Comparison of ENCODE assay signal across 8 cellular contexts in genomic region chr2:171432969-171433762, GRCh38. TPM values are rescaled to one million over a fixed set of nuclear protein-coding genes. Genes with fewer than 3 reads are reported as not detected.
DNase-seq lines count a peak whose midpoint lies in the region; ATAC-seq, FAIRE-seq and TF ChIP-seq lines count a peak whose summit lies in the region.

No MANE protein-coding gene starts in this region.

- H3K27ac ChIP-seq in GM12878 (ENCODE audit: control insufficient read depth, insufficient read depth) (peak overlapping the region; percentile 93), kidney (ENCODE audit: low read depth in 2 of 2, low read length in 2 of 2) (peak overlapping the region; percentile 34 to 93)

- in situ Hi-C loops in SK-MEL-5 (cut with HindIII; ENCODE audit: low pct_unique_long_range_greater_than_20kb, low sequenced_read_pairs), result no loop called here
- in situ Hi-C loops in GM12878 (cut with MboI), result loop anchor here (25.0 kb wide), 1 partner anchor 471 kb away; no protein-coding TSS in a partner anchor

- DNase-seq in SK-MEL-5 (ENCODE audit: low read depth, low spot score), result peak; percentile 46
- DNase-seq in GM12878 (ENCODE audit: low read depth, low spot score), result no peak
- DNase-seq in kidney, result no peak
- peak; percentile 46 for DNase-seq in stimulated activated CD4-positive, alpha-beta T cell treated with anti-CD3 and anti-CD28 coated beads, Interleukin-4, amount 100 ng/mL, for 1 hour

- H3K9ac ChIP-seq in ES-I3 (ENCODE audit: low read depth, low read length) (peak overlapping the region; percentile 69), GM12878 (ENCODE audit: control insufficient read depth, insufficient read depth, low read length) (peak overlapping the region; percentile 69), kidney (ENCODE audit: low read length in 2 of 2) (peak overlapping the region; percentile 77 to 86)

- TSS peak; percentile 74 for BruUV-seq in GM12878 (replicated peaks; lab: Mats Ljungman, UMichigan)

- POLR2A ChIA-PET in GM12878 (lab: Charles Lee), result interaction anchor here (0.7 to 2.5 kb wide), 16 partner anchors 12 to 504 kb away, joined by 3 to 15 read pairs (median 3); partner anchors contain the start of gene GORASP2

- TF ChIP-seq CTCF in GM12878 (IDR thresholded peaks at IDR 0.05 in 2 of 3, conservative IDR thresholded peaks at IDR 0.05 in 1 of 3; ENCODE audit: control insufficient read depth in 2 of 3, extremely low read depth in 1 of 3, insufficient read depth in 1 of 3, low read depth in 3 of 3, low read length in 3 of 3) (no peak), kidney (IDR thresholded peaks at IDR 0.05; ENCODE audit: borderline replicate concordance, extremely low read depth, insufficient read depth) (no peak)

- peaks cover 8% of the 10 kb centered on the region for H3K9me3 ChIP-seq in ES-I3 (ENCODE audit: control insufficient read depth, insufficient read depth, low read length)
- H3K9me3 ChIP-seq in GM12878 (replicated peaks; ENCODE audit: control insufficient read depth, insufficient read depth, low read length), result peaks cover 29% of the 10 kb centered on the region
- H3K9me3 ChIP-seq in kidney (ENCODE audit: control insufficient read depth in 1 of 2, low read length in 2 of 2), result no peaks in the 10 kb centered on the region

- H4K20me1 ChIP-seq in GM12878 (ENCODE audit: control insufficient read depth, insufficient read depth), result no peaks in the 10 kb centered on the region

- no peak for TF ChIP-seq RAD21 in GM12878 (IDR thresholded peaks at IDR 0.05; ENCODE audit: insufficient read depth, low read depth, low read length)

- peak overlapping the region; percentile 80 to 99 (median 94) for H3K4me3 Mint-ChIP-seq in IgD-negative memory B cell

- H3K36me3 ChIP-seq in ES-I3 (ENCODE audit: insufficient read depth, low read length), result peaks cover 14% of the 10 kb centered on the region
- peaks cover 0 to 12% of the 10 kb centered on the region in 2 experiments; a peak in 2 of 4 replicates for H3K36me3 ChIP-seq in GM12878 (ENCODE audit: control insufficient read depth in 2 of 2, insufficient read depth in 2 of 2, low read length in 1 of 2)
- peaks cover 2% of the 10 kb centered on the region in 2 donors for H3K36me3 ChIP-seq in kidney (ENCODE audit: control insufficient read depth in 1 of 2, insufficient read depth in 2 of 2, low read length in 2 of 2)

- peak overlapping the region; percentile 64 to 92 (median 92) for H3K27ac Mint-ChIP-seq in IgD-negative memory B cell

- no peaks in the 10 kb centered on the region for H3K27me3 Mint-ChIP-seq in IgD-negative memory B cell

- peaks cover 12 to 23% (median 23%) of the 10 kb centered on the region in 3 donors for H3K4me1 Mint-ChIP-seq in IgD-negative memory B cell

- peaks cover 82% of the 10 kb centered on the region for H3K79me2 ChIP-seq in GM12878 (ENCODE audit: control insufficient read depth, insufficient read depth, low read length)

- H3K4me2 ChIP-seq in GM12878 (ENCODE audit: control insufficient read depth, insufficient read depth), result peak overlapping the region; percentile 97

- SMC1A ChIA-PET in GM12878 (lab: Charles Lee; ENCODE audit: uncharacterized antibody, unreplicated experiment), result interaction anchor here (0.6 to 3.4 kb wide), 14 partner anchors 12 to 1251 kb away, joined by 3 to 22 read pairs (median 5); no protein-coding TSS in a partner anchor

- peak overlapping the region; percentile 68 for H2AFZ ChIP-seq in GM12878 (ENCODE audit: control insufficient read depth, low read depth, low read length)

- peak; percentile 51 for ATAC-seq in GM12878
- no peak for ATAC-seq in HG03108 (IDR thresholded peaks at IDR 0.05; ENCODE audit: unreplicated experiment)
- no peak for ATAC-seq in GM21737 (IDR thresholded peaks at IDR 0.05; ENCODE audit: unreplicated experiment)

- no peak for TF ChIP-seq EP300 in GM12878 (IDR thresholded peaks at IDR 0.05; ENCODE audit: borderline replicate concordance in 1 of 2, control insufficient read depth in 1 of 2, low read depth in 2 of 2, low read length in 2 of 2)

- intact Hi-C loops in GM12878 (cut with micrococcal nuclease; ENCODE audit: unreplicated experiment), result loop anchor here (1.0 to 5.0 kb wide), 7 partner anchors 12 to 506 kb away; partner anchors contain the start of genes CYBRD1 and GORASP2
- intact Hi-C loops in kidney (cut with DNase I), result no loop called here

- no peaks in the 10 kb centered on the region for H3K27me3 ChIP-seq in GM12878 (replicated peaks in 1 of 2; ENCODE audit: control insufficient read depth in 2 of 2, insufficient read depth in 2 of 2, low read length in 1 of 2)

- CTCF ChIA-PET in GM12878 (lab: Yijun Ruan, JAX), result interaction anchor here (0.8 to 5.0 kb wide), 8 partner anchors 13 to 460 kb away, joined by 3 to 32 read pairs (median 3); no protein-coding TSS in a partner anchor

- H3K4me1 ChIP-seq in ES-I3 (ENCODE audit: insufficient read depth, low read length), result peaks cover 6% of the 10 kb centered on the region
- peaks cover 13% of the 10 kb centered on the region for H3K4me1 ChIP-seq in GM12878 (ENCODE audit: control insufficient read depth, insufficient read depth, low read length)
- H3K4me1 ChIP-seq in kidney (ENCODE audit: control insufficient read depth in 1 of 2, insufficient read depth in 1 of 2, low read depth in 1 of 2, low read length in 2 of 2), result peaks cover 2 to 5% of the 10 kb centered on the region in 2 donors

- peaks cover 0 to 5% (median 0%) of the 10 kb centered on the region in 3 donors for H3K9me3 Mint-ChIP-seq in IgD-negative memory B cell

- FAIRE-seq in GM12878 (lab: Jason Lieb, UNC) (no peak), kidney (lab: Jason Lieb, UNC) (no peak)

- WGBS in GM12878 (ENCODE audit: insufficient coverage, insufficient replicate concordance, low lambda C conversion rate, missing lambda C conversion rate), result 1% methylated on average over 20 of the region's 20 CpGs

- RAD21 ChIA-PET in GM12878 (lab: Charles Lee; ENCODE audit: unreplicated experiment), result interaction anchor here (0.6 to 3.6 kb wide), 16 partner anchors 13 to 1035 kb away, joined by 3 to 25 read pairs (median 4); no protein-coding TSS in a partner anchor

- H3K4me3 ChIP-seq in GM12878, result peak overlapping the region; percentile 69
- peak overlapping the region; percentile 91 to 94 for H3K4me3 ChIP-seq in kidney (ENCODE audit: low read length in 2 of 2)

- peaks cover 12% of the 10 kb centered on the region for H3K36me3 Mint-ChIP-seq in IgD-negative memory B cell

- TF ChIP-seq POLR2A in GM12878 (IDR thresholded peaks at IDR 0.05; ENCODE audit: low read depth, low read length), result peak; percentile 43; the same call in 1 of the 2 replicates

TF ChIP-seq in GM12878, 131 proteins besides CTCF, POLR2A, EP300 and RAD21 (continues in another document):
- TF ChIP-seq YY1 (IDR thresholded peaks at IDR 0.05; ENCODE audit: low read depth, low read length), result 0 out of 2 replicates have a peak, but pooled peaks have one; percentile 76

RNA-seq across cellular contexts. Expression of gene METTL8, which starts 0.6 kb away (rescaled TPM):
- polyA plus RNA-seq in IgD-negative memory B cell, result 99.3 TPM
- total RNA-seq in SK-MEL-5 (2014; rRNA removed; shearing (Covaris generic)), result 37.1 and 39.3 TPM in 2 replicates
- 16.8 and 28.2 TPM in 2 replicates for polyA plus RNA-seq in SK-MEL-5 (2015; cell fraction: cytosol; rRNA removed)
- 16.1 and 47.4 TPM in 2 replicates for polyA plus RNA-seq in SK-MEL-5 (2015; cell fraction: nucleus; rRNA removed)
- 116 and 122 TPM in 2 replicates for total RNA-seq in GM12878 (2013; cell fraction: nucleolus; rRNA removed)
- 31.3 and 35.7 TPM in 2 replicates for total RNA-seq in GM12878 (2014; rRNA removed)
- total RNA-seq in GM12878 (2014; rRNA removed; fragmentation: Illumina TruSeq; extraction: Trizol), result 52.6 and 53.2 TPM in 2 replicates
- total RNA-seq in GM12878 (2021), result 49.3 and 49.8 TPM in 2 replicates
- 15.4 TPM for polyA plus RNA-seq in GM12878 (2011; ENCODE audit: low read depth)
- 62.3 and 101 TPM in 2 replicates for polyA plus RNA-seq in GM12878 (2011; rRNA removed)
- 15.3 and 19.1 TPM in 2 replicates for polyA plus RNA-seq in GM12878 (2011; cell fraction: cytosol; rRNA removed)
- 15.9 and 21.8 TPM in 2 replicates for polyA plus RNA-seq in GM12878 (2011; cell fraction: nucleus; rRNA removed)
- 27.1 and 47.0 TPM in 2 replicates for polyA plus RNA-seq in GM12878 (2012)
- polyA plus RNA-seq in GM12878 (2014; fragmentation: Illumina TruSeq; extraction: Trizol), result 56.2 and 65.7 TPM in 2 replicates
- 10 to 100 TPM; 34.9 to 42.5 TPM for polyA plus RNA-seq in GM12878 (2014; fragmentation: Nextera tagmentation; extraction: Ambion mirVana)
- 30.3 and 30.8 TPM in 2 replicates for polyA plus RNA-seq in GM12878 (2014; rRNA removed)
- polyA plus RNA-seq in GM12878 (2016; fragmentation: Nextera tagmentation; extraction: Ambion mirVana), result 10 to 100 TPM; 94.4 to 96.3 TPM
- 26.0 and 42.8 TPM in 2 replicates for polyA minus RNA-seq in GM12878 (2011; rRNA and poly(A)+ RNA removed)
- polyA minus RNA-seq in GM12878 (2011; cell fraction: cytosol; rRNA and poly(A)+ RNA removed), result 14.0 and 21.0 TPM in 2 replicates
- polyA minus RNA-seq in GM12878 (2011; cell fraction: nucleus; rRNA and poly(A)+ RNA removed), result 15.1 and 26.8 TPM in 2 replicates
- total RNA-seq in kidney, result 14.9 TPM
- 10.8 TPM for polyA plus RNA-seq in kidney (ENCODE audit: insufficient read depth, low read depth, low replicate concordance)

RNA-seq across cellular contexts. Expression of gene DCAF17, which starts 0.9 kb away (rescaled TPM):
- 13.3 TPM for polyA plus RNA-seq in IgD-negative memory B cell
- total RNA-seq in SK-MEL-5 (2014; rRNA removed; shearing (Covaris generic)), result 14.6 and 17.6 TPM in 2 replicates
- 7.4 and 11.7 TPM in 2 replicates for polyA plus RNA-seq in SK-MEL-5 (2015; cell fraction: cytosol; rRNA removed)
- polyA plus RNA-seq in SK-MEL-5 (2015; cell fraction: nucleus; rRNA removed), result 38.1 and 46.9 TPM in 2 replicates
- total RNA-seq in GM12878 (2013; cell fraction: nucleolus; rRNA removed), result 94.6 and 99.0 TPM in 2 replicates
- total RNA-seq in GM12878 (2014; rRNA removed), result 28.6 and 30.6 TPM in 2 replicates
- total RNA-seq in GM12878 (2014; rRNA removed; fragmentation: Illumina TruSeq; extraction: Trizol), result 26.2 and 27.1 TPM in 2 replicates
- total RNA-seq in GM12878 (2021), result 23.4 and 24.9 TPM in 2 replicates
- polyA plus RNA-seq in GM12878 (2011; ENCODE audit: low read depth), result 6.5 TPM
- 32.9 and 43.0 TPM in 2 replicates for polyA plus RNA-seq in GM12878 (2011; rRNA removed)
- polyA plus RNA-seq in GM12878 (2011; cell fraction: cytosol; rRNA removed), result 10.3 and 11.3 TPM in 2 replicates
- polyA plus RNA-seq in GM12878 (2011; cell fraction: nucleus; rRNA removed), result 35.0 and 38.9 TPM in 2 replicates
- polyA plus RNA-seq in GM12878 (2012), result 11.2 and 13.9 TPM in 2 replicates
- polyA plus RNA-seq in GM12878 (2014; fragmentation: Illumina TruSeq; extraction: Trizol), result 26.7 and 31.8 TPM in 2 replicates
- 1 to 10 TPM; 5.2 to 5.6 TPM for polyA plus RNA-seq in GM12878 (2014; fragmentation: Nextera tagmentation; extraction: Ambion mirVana)
- 15.3 and 16.4 TPM in 2 replicates for polyA plus RNA-seq in GM12878 (2014; rRNA removed)
- 10 to 100 TPM; 20.1 to 21.9 TPM for polyA plus RNA-seq in GM12878 (2016; fragmentation: Nextera tagmentation; extraction: Ambion mirVana)
- 26.2 and 44.1 TPM in 2 replicates for polyA minus RNA-seq in GM12878 (2011; rRNA and poly(A)+ RNA removed)
- polyA minus RNA-seq in GM12878 (2011; cell fraction: cytosol; rRNA and poly(A)+ RNA removed), result 13.6 and 16.9 TPM in 2 replicates
- 21.5 and 34.2 TPM in 2 replicates for polyA minus RNA-seq in GM12878 (2011; cell fraction: nucleus; rRNA and poly(A)+ RNA removed)
- 18.5 TPM for total RNA-seq in kidney
- 4.9 TPM for polyA plus RNA-seq in kidney (ENCODE audit: insufficient read depth, low read depth, low replicate concordance)

Comparison
In these comparisons a context has a peak if more than half of its experiments do, and no peak if none do; other contexts are left out.
1. DNase-seq: peak in SK-MEL-5 (single experiment) and stimulated activated CD4-positive, alpha-beta T cell treated with anti-CD3 and anti-CD28 coated beads, Interleukin-4, amount 100 ng/mL, for 1 hour (single experiment); none in GM12878 (single experiment) and kidney (single experiment).
2. Peak in every context shown above with its lines, with median percentiles within 50 percentile points of each other: H3K9ac ChIP-seq.